Comparison of ENCODE assay signal across 8 cellular contexts in genomic region chr1:21022279-21023040, GRCh38.
A peak's percentile ranks its signal among the peaks of the same experiment; 100 is the strongest.
DNase-seq lines count a peak whose midpoint lies in the region; ATAC-seq and TF ChIP-seq lines count a peak whose summit lies in the region.

No MANE protein-coding gene starts in this region.

- H3K79me2 ChIP-seq in GM23248 (ENCODE audit: insufficient read depth) = peaks cover 79% of the 10 kb centered on the region
- peaks cover 80% of the 10 kb centered on the region for H3K79me2 ChIP-seq in Karpas-422 (ENCODE audit: low read length)

- no peaks in the 10 kb centered on the region for H3K9me2 ChIP-seq in GM23248 (ENCODE audit: insufficient read depth)
- no peaks in the 10 kb centered on the region for H3K9me2 ChIP-seq in Karpas-422 (replicated peaks; ENCODE audit: insufficient read depth, low read length)

- peak overlapping the region; percentile 89 for H3K27ac ChIP-seq in GM23248
- H3K27ac ChIP-seq in Karpas-422 (ENCODE audit: low read length) = peak overlapping the region; percentile 35; the same call in 1 of the 2 replicates
- peak overlapping the region; percentile 97 for H3K27ac ChIP-seq in Panc1 (ENCODE audit: low read length)

- H3K4me1 ChIP-seq in GM23248 (ENCODE audit: insufficient read depth) (peaks cover 22% of the 10 kb centered on the region), Karpas-422 (ENCODE audit: low read length) (peaks cover 7% of the 10 kb centered on the region), Panc1 (ENCODE audit: control insufficient read depth, insufficient read depth, low read length) (peaks cover 28% of the 10 kb centered on the region)

- TF ChIP-seq CTCF in Panc1 (IDR thresholded peaks at IDR 0.05) = no peak
- no peak for TF ChIP-seq CTCF in brain (conservative IDR thresholded peaks at IDR 0.05)

- H3K36me3 Mint-ChIP-seq in brain = peaks cover 53% of the 10 kb centered on the region

- CTCF ChIA-PET in Panc1 (lab: Charles Lee) = no interaction called here

- peaks cover 16% of the 10 kb centered on the region for H3F3A ChIP-seq in GM23248 (ENCODE audit: insufficient read depth)

- H4K20me1 ChIP-seq in GM23248 (ENCODE audit: insufficient read depth) (peaks cover 8% of the 10 kb centered on the region; the same call in 1 of the 2 replicates), Karpas-422 (ENCODE audit: insufficient read depth, low read depth, low read length) (no peaks in the 10 kb centered on the region)

- H3K27ac Mint-ChIP-seq in brain = peak overlapping the region in 4 of 5 experiments; percentile 11 to 97 (median 92)

- peaks cover 17% of the 10 kb centered on the region for H3K4me1 Mint-ChIP-seq in brain

- ATAC-seq in Panc1 = peak; percentile 100

- BruUV-seq in Panc1 (replicated peaks; lab: Mats Ljungman, UMichigan) = TSS peak; percentile 30

- intact Hi-C loops in Panc1 (cut with micrococcal nuclease; ENCODE audit: unreplicated experiment) = no loop called here

- 29 to 30% methylated on average over 6 of the region's 6 CpGs for WGBS in GM23248 (ENCODE audit: low coverage in 1 of 2, low lambda C conversion rate in 2 of 2, missing lambda C conversion rate in 2 of 2), 2 experiments

- H3K4me3 ChIP-seq in GM23248 (peak overlapping the region; percentile 43), Karpas-422 (ENCODE audit: low read length) (no peak overlapping the region), Panc1 (ENCODE audit: low read depth in 2 of 2, low read length in 2 of 2) (peak overlapping the region in 1 of 2 experiments; percentile 4; a peak in 3 of 4 replicates)

- peaks cover 9 to 32% (median 19%) of the 10 kb centered on the region in 5 experiments for H3K9me3 Mint-ChIP-seq in brain

- no peaks in the 10 kb centered on the region for H3K36me3 ChIP-seq in GM23248 (ENCODE audit: low read depth)
- peaks cover 26% of the 10 kb centered on the region for H3K36me3 ChIP-seq in Karpas-422 (ENCODE audit: insufficient read depth, low read length)
- no peaks in the 10 kb centered on the region for H3K36me3 ChIP-seq in Panc1 (ENCODE audit: control insufficient read depth, insufficient read depth, low read length)

- in situ Hi-C loops in GM23248 (cut with MboI) (no loop called here), Panc1 (cut with HindIII; ENCODE audit: low pct_unique_long_range_greater_than_20kb, low sequenced_read_pairs) (no loop called here)

- H3K27me3 ChIP-seq in GM23248 (replicated peaks; ENCODE audit: insufficient read depth) (no peaks in the 10 kb centered on the region), Karpas-422 (ENCODE audit: low read length) (no peaks in the 10 kb centered on the region), Panc1 (ENCODE audit: control insufficient read depth, insufficient read depth, low read length) (no peaks in the 10 kb centered on the region)

- DNase-seq in activated CD8-positive, alpha-beta memory T cell treated with anti-CD3 and anti-CD28 coated beads, Interleukin-2, amount 50 U/mL, for 1 hour (ENCODE audit: extremely low read depth) = peak; percentile 20
- DNase-seq in activated CD8-positive, alpha-beta memory T cell treated with anti-CD3 and anti-CD28 coated beads, Interleukin-2, amount 50 U/mL, for 48 hours = no peak
- DNase-seq in GM23248 (peak; percentile 98), Karpas-422 (no peak), Panc1 (ENCODE audit: low read depth, low spot score) (peak; percentile 98), islet precursor cell (peak; percentile 80)
- DNase-seq in stimulated activated CD4-positive, alpha-beta T cell treated with anti-CD3 and anti-CD28 coated beads, Interleukin-2, amount 100 ng/mL, for 48 hours = peak; percentile 7 to 8

- H3K27me3 Mint-ChIP-seq in brain = no peaks in the 10 kb centered on the region

- H2AFZ ChIP-seq in GM23248 (no peak overlapping the region), Karpas-422 (ENCODE audit: low read length) (no peak overlapping the region)

- H3K4me2 ChIP-seq in GM23248 (ENCODE audit: unreplicated experiment) (peak overlapping the region; percentile 79), Karpas-422 (ENCODE audit: low read depth, low read length, poor library complexity, severe bottlenecking) (no peak overlapping the region)

- H3K9ac ChIP-seq in GM23248 = peak overlapping the region; percentile 68
- no peak overlapping the region for H3K9ac ChIP-seq in Karpas-422 (ENCODE audit: low read length)

- peak overlapping the region in 4 of 5 experiments; percentile 11 to 48 (median 24) for H3K4me3 Mint-ChIP-seq in brain

- POLR2A ChIA-PET in Panc1 (lab: Charles Lee) = no interaction called here

- H3K9me3 ChIP-seq in GM23248 (ENCODE audit: low read depth) = no peaks in the 10 kb centered on the region
- no peaks in the 10 kb centered on the region for H3K9me3 ChIP-seq in Karpas-422 (ENCODE audit: low read length)
- no peaks in the 10 kb centered on the region for H3K9me3 ChIP-seq in Panc1 (ENCODE audit: control insufficient read depth, insufficient read depth, low read depth, low read length)

Comparison
In these comparisons a context has a peak if more than half of its experiments do, and no peak if none do; other contexts are left out.
1. DNase-seq: peak in activated CD8-positive, alpha-beta memory T cell treated with anti-CD3 and anti-CD28 coated beads, Interleukin-2, amount 50 U/mL, for 1 hour (single experiment), GM23248 (single experiment), Panc1 (single experiment), islet precursor cell (single experiment) and stimulated activated CD4-positive, alpha-beta T cell treated with anti-CD3 and anti-CD28 coated beads, Interleukin-2, amount 100 ng/mL, for 48 hours (2 of 2); none in activated CD8-positive, alpha-beta memory T cell treated with anti-CD3 and anti-CD28 coated beads, Interleukin-2, amount 50 U/mL, for 48 hours (single experiment) and Karpas-422 (single experiment).
2. H3K27ac ChIP-seq: peak in every context shown above with its lines; median percentile 97 in Panc1; 89 in GM23248; 35 in Karpas-422.